8 cellular contexts compared by ENCODE assay signal in the genomic region with DNA sequence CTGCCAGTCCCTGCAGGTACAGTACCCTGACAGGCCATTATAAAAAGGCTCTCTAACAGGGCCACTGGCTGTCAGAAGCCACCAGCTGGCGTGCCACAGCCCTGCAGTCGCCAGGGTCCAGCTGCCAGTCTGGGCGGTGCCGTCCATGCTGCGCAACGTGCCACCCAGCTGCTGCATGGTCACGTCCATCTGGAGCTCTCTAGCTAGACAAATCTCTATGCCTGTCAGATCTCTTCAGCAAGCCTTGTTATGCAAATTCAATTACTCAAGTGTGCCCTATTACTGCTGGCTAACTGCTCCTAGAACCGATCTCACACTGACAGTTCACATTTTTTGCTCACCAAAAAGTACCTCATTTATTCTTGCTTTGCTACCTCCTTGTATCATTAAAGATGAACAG.
DNase-seq lines count a peak whose midpoint lies in the region; ATAC-seq lines count a peak whose summit lies in the region.

No MANE protein-coding gene starts in this region.

- 86 to 89% methylated on average over 8 of the region's 8 CpGs for WGBS in aorta, 2 donors

- H3K4me3 ChIP-seq in aorta (ENCODE audit: low read length in 2 of 2), result no peak overlapping the region

- no peaks in the 10 kb centered on the region for H3K4me1 ChIP-seq in aorta (ENCODE audit: control insufficient read depth in 1 of 2, insufficient read depth in 2 of 2, low read length in 2 of 2)

- H3K27ac ChIP-seq in aorta (ENCODE audit: low read depth in 1 of 2, low read length in 2 of 2), result no peak overlapping the region

- intact Hi-C loops in aorta (cut with DNase I), result no loop called here

- H3K36me3 ChIP-seq in aorta (ENCODE audit: control insufficient read depth in 1 of 2, insufficient read depth in 2 of 2, low read length in 1 of 2), result no peaks in the 10 kb centered on the region

- ATAC-seq in GM18861 (IDR thresholded peaks at IDR 0.05; ENCODE audit: unreplicated experiment) (peak; percentile 99), HG02798 (IDR thresholded peaks at IDR 0.05; ENCODE audit: poor library complexity, unreplicated experiment) (peak; percentile 92), aorta (ENCODE audit: low FRiP score) (no peak)

- DNase-seq in NCI-H2029 treated with DMSO at 0.1 percent for 48 hours (lab: John Stamatoyannopoulos, UW) (peak; percentile 9), hypothalamus (lab: John Stamatoyannopoulos, UW) (peak in 31 of 51 donors; percentile 0 to 61 (median 13)), aorta (no peak), cerebellar cortex (ENCODE audit: low spot score) (no peak)
- DNase-seq in activated CD4-positive, alpha-beta T cell treated with anti-CD3 and anti-CD28 coated beads, Interleukin-2, amount 50 U/mL, for 1 hour, result no peak
- no peak for DNase-seq in stimulated activated CD4-positive, alpha-beta T cell treated with anti-CD3 and anti-CD28 coated beads, Interleukin-2, amount 100 ng/mL, for 24 hours

- no peaks in the 10 kb centered on the region for H3K27me3 ChIP-seq in aorta (ENCODE audit: control insufficient read depth in 1 of 2, insufficient read depth in 2 of 2, low read length in 1 of 2)

- H3K9me3 ChIP-seq in aorta (ENCODE audit: control insufficient read depth, low read length), result no peaks in the 10 kb centered on the region

Comparison
In these comparisons a context has a peak if more than half of its experiments do, and no peak if none do; other contexts are left out.
1. DNase-seq: peak in NCI-H2029 treated with DMSO at 0.1 percent for 48 hours (single experiment) and hypothalamus (31 of 51); none in activated CD4-positive, alpha-beta T cell treated with anti-CD3 and anti-CD28 coated beads, Interleukin-2, amount 50 U/mL, for 1 hour (single experiment), stimulated activated CD4-positive, alpha-beta T cell treated with anti-CD3 and anti-CD28 coated beads, Interleukin-2, amount 100 ng/mL, for 24 hours (0 of 2), aorta (0 of 2) and cerebellar cortex (single experiment).